In the genomic region with DNA sequence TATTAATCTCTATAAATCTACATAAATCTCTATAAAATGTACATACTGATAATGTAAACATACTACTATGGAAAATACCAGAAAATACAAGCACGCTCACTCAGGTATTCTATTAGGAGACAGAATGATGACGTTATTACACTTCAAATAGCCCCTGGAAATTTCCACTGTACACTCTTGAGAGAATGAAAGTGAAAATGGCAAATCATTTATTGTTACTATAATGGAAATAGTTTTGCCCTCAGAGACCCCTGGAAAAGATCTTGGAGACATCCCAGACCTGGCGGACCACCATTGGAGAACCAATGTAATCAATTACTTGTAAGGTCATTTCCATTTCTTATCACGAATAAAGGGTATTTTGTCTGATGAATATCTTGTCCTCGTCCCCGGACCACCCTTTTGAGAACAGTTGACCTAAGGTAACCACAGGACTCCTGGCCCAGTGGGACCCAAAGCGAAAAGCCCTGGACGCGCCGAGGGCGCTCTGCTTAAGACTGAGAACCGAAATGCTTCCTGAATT, we compare ENCODE assay signal across 8 cellular contexts. TPM values are rescaled to one million over a fixed set of nuclear protein-coding genes. Genes with fewer than 3 reads are reported as not detected.
A peak's percentile ranks its signal among the peaks of the same experiment; 100 is the strongest.
DNase-seq lines count a peak whose midpoint lies in the region; ATAC-seq and TF ChIP-seq lines count a peak whose summit lies in the region.

No MANE protein-coding gene starts in this region.

- H3K4me3 Mint-ChIP-seq in activated naive CD4-positive, alpha-beta T cell treated with anti-CD3 and anti-CD28 coated beads, Interleukin-2, amount 50 U/mL, for 24 hours: peak overlapping the region; percentile 88

- peak overlapping the region; percentile 70 for H3K27ac Mint-ChIP-seq in activated naive CD4-positive, alpha-beta T cell treated with anti-CD3 and anti-CD28 coated beads, Interleukin-2, amount 50 U/mL, for 24 hours

- peak overlapping the region; percentile 65 to 67 for H3K4me3 ChIP-seq in esophagus (ENCODE audit: low read depth in 1 of 2, low read length in 2 of 2)

- no peak for DNase-seq in activated naive CD4-positive, alpha-beta T cell (lab: John Stamatoyannopoulos, UW)
- DNase-seq in RKO (ENCODE audit: low spot score) (peak; percentile 57), omental fat pad (ENCODE audit: low spot score) (no peak), NCI-H524 (lab: John Stamatoyannopoulos, UW) (no peak)
- no peak for DNase-seq in activated CD8-positive, alpha-beta memory T cell treated with anti-CD3 and anti-CD28 coated beads for 24 hours

- H3K36me3 Mint-ChIP-seq in activated naive CD4-positive, alpha-beta T cell treated with anti-CD3 and anti-CD28 coated beads, Interleukin-2, amount 50 U/mL, for 24 hours: no peaks in the 10 kb centered on the region

- peaks cover 24% of the 10 kb centered on the region for H3K27me3 Mint-ChIP-seq in activated naive CD4-positive, alpha-beta T cell treated with anti-CD3 and anti-CD28 coated beads, Interleukin-2, amount 50 U/mL, for 24 hours

- H3K27me3 ChIP-seq in esophagus (ENCODE audit: control insufficient read depth in 1 of 2, insufficient read depth in 2 of 2, low read length in 2 of 2): no peaks in the 10 kb centered on the region

- peak overlapping the region; percentile 91 to 94 for H3K27ac ChIP-seq in esophagus (ENCODE audit: low read depth in 2 of 2, low read length in 1 of 2)

- ATAC-seq in HG02798 (IDR thresholded peaks at IDR 0.05; ENCODE audit: poor library complexity, unreplicated experiment): peak; percentile 40
- ATAC-seq in omental fat pad (ENCODE audit: low FRiP score): peak; percentile 37

- WGBS in esophagus, 2 donors: 4 to 6% methylated on average over 12 of the region's 12 CpGs

- H3K4me1 ChIP-seq in esophagus (ENCODE audit: control insufficient read depth in 2 of 2, insufficient read depth in 2 of 2, low read length in 1 of 2): no peaks in the 10 kb centered on the region

- no peaks in the 10 kb centered on the region for H3K9me3 Mint-ChIP-seq in activated naive CD4-positive, alpha-beta T cell treated with anti-CD3 and anti-CD28 coated beads, Interleukin-2, amount 50 U/mL, for 24 hours

- peaks cover 4% of the 10 kb centered on the region in 2 donors for H3K36me3 ChIP-seq in esophagus (ENCODE audit: control insufficient read depth in 2 of 2, insufficient read depth in 2 of 2, low read length in 1 of 2)

- TF ChIP-seq CTCF in omental fat pad (IDR thresholded peaks at IDR 0.05): no peak

- H3K4me1 Mint-ChIP-seq in activated naive CD4-positive, alpha-beta T cell treated with anti-CD3 and anti-CD28 coated beads, Interleukin-2, amount 50 U/mL, for 24 hours: peaks cover 11% of the 10 kb centered on the region

- H3K9me3 ChIP-seq in esophagus (ENCODE audit: control insufficient read depth in 2 of 2, insufficient read depth in 1 of 2, low read depth in 1 of 2, low read length in 1 of 2): no peaks in the 10 kb centered on the region

RNA-seq across cellular contexts. Expression of gene PRRG4, which starts 0.5 kb away (rescaled TPM):
- 10 to 100 TPM; 16.9 to 20.6 TPM for polyA plus RNA-seq in esophagus
- total RNA-seq in omental fat pad: 1 to 10 TPM; 1.4 to 3.5 (median 2.0) TPM

RNA-seq across cellular contexts. Expression of gene CCDC73, which starts 34.8 kb away (rescaled TPM):
- under 1 TPM; 0.02 to 0.05 TPM for polyA plus RNA-seq in esophagus
- not detected for total RNA-seq in omental fat pad
